In the genomic region with DNA sequence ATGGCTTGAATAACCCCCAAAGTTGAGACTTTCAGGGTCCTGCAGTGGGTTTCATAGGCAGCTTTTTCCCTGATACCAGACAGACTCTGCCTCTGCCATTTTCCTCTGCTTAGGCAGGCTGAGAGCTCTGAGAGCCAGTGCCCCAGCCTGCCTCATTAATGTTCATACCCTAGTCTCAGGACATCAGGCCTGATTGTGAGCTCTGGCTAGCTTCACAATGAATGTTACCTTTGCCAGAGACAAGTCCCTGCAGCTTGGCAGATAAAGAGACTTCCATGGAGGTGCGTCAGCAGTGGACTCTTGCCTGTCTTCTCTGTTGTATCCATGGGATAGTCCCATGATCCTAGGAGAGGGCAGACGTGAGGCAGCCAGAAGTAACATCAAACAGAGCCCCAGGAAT, we compare ENCODE assay signal across 23 cellular contexts.
"Had no signal": no experiment of that assay in that cellular context is flagged by ENCODE, and none has a peak within 500 bp of the region (broad histone marks: within the 10 kb centered on the region; RNA-seq: fewer than 3 reads in every experiment).

No MANE protein-coding gene starts in this region.

- H3K27ac ChIP-seq: colonic mucosa, coronary artery, dorsolateral prefrontal cortex, epithelial cell of prostate, esophagus muscularis mucosa, esophagus squamous epithelium, foreskin keratinocyte, gastrocnemius medialis, gastroesophageal sphincter, heart left ventricle had no signal

- H3K27me3 ChIP-seq: colonic mucosa, esophagus muscularis mucosa, esophagus squamous epithelium, foreskin keratinocyte, gastrocnemius medialis, gastroesophageal sphincter, heart left ventricle had no signal

- H3K4me3 ChIP-seq: colonic mucosa, coronary artery, dorsolateral prefrontal cortex, esophagus muscularis mucosa, esophagus squamous epithelium, gastrocnemius medialis, gastroesophageal sphincter, heart left ventricle had no signal

- H3K4me1 ChIP-seq: colonic mucosa, esophagus squamous epithelium, foreskin keratinocyte, gastrocnemius medialis, gastroesophageal sphincter, heart left ventricle had no signal

- DNase-seq: colonic mucosa; cortex of kidney; dermis blood vessel endothelial cell; dorsolateral prefrontal cortex; effector CD4-positive, alpha-beta T cell; effector CD8-positive, alpha-beta T cell; effector memory CD4-positive, alpha-beta T cell; effector memory CD8-positive, alpha-beta T cell; endodermal cell; erythroblast; esophagus squamous epithelium; foreskin fibroblast; foreskin keratinocyte; foreskin melanocyte; gastrocnemius medialis; glutamatergic neuron; head of caudate nucleus had no signal

- ATAC-seq: effector memory CD8-positive, alpha-beta T cell; esophagus mucosa; foreskin keratinocyte; gastrocnemius medialis; gastroesophageal sphincter had no signal

- H3K9me3 ChIP-seq: colonic mucosa, esophagus muscularis mucosa, esophagus squamous epithelium, gastrocnemius medialis, gastroesophageal sphincter, heart left ventricle had no signal

- H3K36me3 ChIP-seq: colonic mucosa, esophagus muscularis mucosa, esophagus squamous epithelium, gastrocnemius medialis, gastroesophageal sphincter, heart left ventricle had no signal
